In genomic region chr2:190207929-190208328, GRCh38 we compare ENCODE assay signal across 17 cellular contexts.
A peak's percentile ranks its signal among the peaks of the same experiment; 100 is the strongest.
DNase-seq lines count a peak whose midpoint lies in the region; ATAC-seq, FAIRE-seq and TF ChIP-seq lines count a peak whose summit lies in the region.
"Had no signal": no experiment of that assay in that cellular context is flagged by ENCODE, and none has a peak within 500 bp of the region (broad histone marks: within the 10 kb centered on the region; RNA-seq: fewer than 3 reads in every experiment).

No MANE protein-coding gene starts in this region.

- H3K4me2 ChIP-seq in HepG2 (ENCODE audit: low read depth, low read length) (no peak overlapping the region), GM23338 (no peak overlapping the region)
- H3K4me2 ChIP-seq: BLaER1 treated with 17β-estradiol and CSF1 and Interleukin-3, amounts not matched to agents 10 nM and 100 nM had no signal

- H2AFZ ChIP-seq in HepG2 (ENCODE audit: low read length) (no peak overlapping the region), GM23338 (no peak overlapping the region)
- H2AFZ ChIP-seq: GM23248 had no signal

- no peaks in the 10 kb centered on the region for H4K20me1 ChIP-seq in HepG2 (ENCODE audit: insufficient read depth, low read length)
- no peaks in the 10 kb centered on the region for H4K20me1 ChIP-seq in GM23338 (replicated peaks; ENCODE audit: insufficient read depth)
- H4K20me1 ChIP-seq: BLaER1 treated with 17β-estradiol and CSF1 and Interleukin-3, amounts not matched to agents 10 nM and 100 nM had no signal

- no peak for TF ChIP-seq CTCF in HepG2 (CRISPR knock-in tag; IDR thresholded peaks at IDR 0.05)
- no peak for TF ChIP-seq CTCF in right lobe of liver (IDR thresholded peaks at IDR 0.05)
- TF ChIP-seq CTCF in GM23338 (conservative IDR thresholded peaks at IDR 0.05; ENCODE audit: low read depth in 2 of 2): no peak
- TF ChIP-seq CTCF in chondrocyte (IDR thresholded peaks at IDR 0.05): no peak

- H3K79me2 ChIP-seq in HepG2 (ENCODE audit: insufficient read depth, low read length) (no peaks in the 10 kb centered on the region), GM23338 (replicated peaks; ENCODE audit: insufficient read depth) (no peaks in the 10 kb centered on the region)

- H3K36me3 ChIP-seq in HepG2 (replicated peaks in 1 of 2; ENCODE audit: control insufficient read depth in 1 of 2, insufficient read depth in 2 of 2, low read length in 2 of 2) (peaks cover 2 to 28% of the 10 kb centered on the region in 2 experiments; a peak in 4 of 5 replicates), right lobe of liver (peaks cover 0 to 14% (median 0%) of the 10 kb centered on the region in 4 donors), GM23338 (ENCODE audit: insufficient read depth) (no peaks in the 10 kb centered on the region)

- H3K27me3 ChIP-seq in HepG2 (ENCODE audit: control insufficient read depth in 1 of 2, insufficient read depth in 2 of 2, low read length in 2 of 2) (no peaks in the 10 kb centered on the region), right lobe of liver (no peaks in the 10 kb centered on the region), GM23338 (ENCODE audit: insufficient read depth) (no peaks in the 10 kb centered on the region)
- H3K27me3 ChIP-seq: BLaER1 treated with 17β-estradiol and CSF1 and Interleukin-3, amounts not matched to agents 10 nM and 100 nM had no signal

- H3K4me3 ChIP-seq in HepG2 (replicated peaks in 1 of 3; ENCODE audit: insufficient read depth in 1 of 3, low read depth in 2 of 3, low read length in 3 of 3) (no peak overlapping the region), right lobe of liver (no peak overlapping the region), GM23338 (no peak overlapping the region)
- H3K4me3 ChIP-seq: BLaER1 treated with 17β-estradiol and CSF1 and Interleukin-3, amounts not matched to agents 10 nM and 100 nM; GM23248; HAP-1 had no signal

- H3K4me1 ChIP-seq in HepG2 (ENCODE audit: insufficient read depth, low read length) (no peaks in the 10 kb centered on the region), right lobe of liver (no peaks in the 10 kb centered on the region), GM23338 (ENCODE audit: insufficient read depth) (no peaks in the 10 kb centered on the region)
- H3K4me1 ChIP-seq: BLaER1 treated with 17β-estradiol and CSF1 and Interleukin-3, amounts not matched to agents 10 nM and 100 nM; HAP-1 had no signal

- no peak for FAIRE-seq in HepG2 (lab: Jason Lieb, UNC)
- FAIRE-seq: G401.6 had no signal

- H3K36me3 Mint-ChIP-seq in GM23338 (ENCODE audit: low read depth) (no peaks in the 10 kb centered on the region), chondrocyte (ENCODE audit: low read depth) (peaks cover 7% of the 10 kb centered on the region)

- H3K9ac ChIP-seq in HepG2 (ENCODE audit: insufficient read depth, low read depth, low read length): no peak overlapping the region
- H3K9ac ChIP-seq: BLaER1 treated with 17β-estradiol and CSF1 and Interleukin-3, amounts not matched to agents 10 nM and 100 nM; GM23248 had no signal

- no TSS peak for BruUV-seq in HepG2 (replicated peaks; lab: Mats Ljungman, UMichigan)

- no peaks in the 10 kb centered on the region for H3K4me1 Mint-ChIP-seq in GM23338
- no peaks in the 10 kb centered on the region for H3K4me1 Mint-ChIP-seq in chondrocyte (ENCODE audit: low read depth)
- H3K4me1 Mint-ChIP-seq: CD4-positive, CD25-positive, alpha-beta regulatory T cell had no signal

- no peak for DNase-seq in HepG2 (ENCODE audit: low spot score)
- no peak for DNase-seq in right lobe of liver
- no peak for DNase-seq in GM23338 (ENCODE audit: low spot score)
- no peak for DNase-seq in chondrocyte (ENCODE audit: low spot score)
- no peak for DNase-seq in activated CD4-positive, alpha-beta T cell treated with anti-CD3 and anti-CD28 coated beads, Interleukin-2, amount 50 U/mL, for 1 hour
- DNase-seq in inferior parietal cortex (ENCODE audit: extremely low spot score): no peak
- DNase-seq in NOMO-1 (lab: John Stamatoyannopoulos, UW; ENCODE audit: unreplicated experiment in 2 of 2): no peak
- DNase-seq: 8988T; ACHN; CD4-positive, CD25-positive, alpha-beta regulatory T cell; DMS53; EL; GM23248; Kasumi-1 had no signal

- CTCF ChIA-PET in HepG2 (lab: Yijun Ruan, JAX; ENCODE audit: low intra/inter-chr PET ratio, low total read pairs): no interaction called here

- H3F3A ChIP-seq in GM23338 (replicated peaks; ENCODE audit: low read depth): no peaks in the 10 kb centered on the region

- 93% methylated on average over 2 of the region's 2 CpGs for WGBS in HepG2 (ENCODE audit: low lambda C conversion rate)
- WGBS in right lobe of liver (ENCODE audit: insufficient coverage, low coverage, low lambda C conversion rate, missing lambda C conversion rate): 81% methylated on average over 2 of the region's 2 CpGs

- H3K27ac Mint-ChIP-seq in GM23338 (peak overlapping the region; percentile 81), chondrocyte (ENCODE audit: unreplicated experiment) (peak overlapping the region; percentile 19)

- H3K4me3 Mint-ChIP-seq in GM23338: no peak overlapping the region
- H3K4me3 Mint-ChIP-seq in chondrocyte (ENCODE audit: unreplicated experiment): no peak overlapping the region
- H3K4me3 Mint-ChIP-seq: CD4-positive, CD25-positive, alpha-beta regulatory T cell had no signal

- in situ Hi-C loops in HepG2 (cut with HindIII; ENCODE audit: extremely low pct_ligation_motif_present, low pct_unique_long_range_greater_than_20kb): no loop called here

- H3K9me3 Mint-ChIP-seq in GM23338: no peaks in the 10 kb centered on the region
- no peaks in the 10 kb centered on the region for H3K9me3 Mint-ChIP-seq in chondrocyte (ENCODE audit: low read depth)
- H3K9me3 Mint-ChIP-seq: CD4-positive, CD25-positive, alpha-beta regulatory T cell had no signal

- ATAC-seq in HepG2: no peak
- ATAC-seq in right lobe of liver: no peak
- no peak for ATAC-seq in GM23338

- H3K9me2 ChIP-seq in GM23338 (ENCODE audit: insufficient read depth): no peaks in the 10 kb centered on the region

- TF ChIP-seq POLR2A in HepG2 (IDR thresholded peaks at IDR 0.05; ENCODE audit: insufficient read depth in 1 of 2, low read depth in 2 of 2, low read length in 2 of 2): no peak
- TF ChIP-seq POLR2A in right lobe of liver (IDR thresholded peaks at IDR 0.05): no peak

- no peak for TF ChIP-seq RAD21 in HepG2 (CRISPR knock-in tag; IDR thresholded peaks at IDR 0.05)

- no peak for TF ChIP-seq EP300 in HepG2 (IDR thresholded peaks at IDR 0.05; ENCODE audit: low read depth in 2 of 2, low read length in 2 of 2)
- no peak for TF ChIP-seq EP300 in HepG2 (CRISPR knock-in tag; IDR thresholded peaks at IDR 0.05; ENCODE audit: borderline replicate concordance)

- H3K27me3 Mint-ChIP-seq in GM23338 (ENCODE audit: insufficient read depth, low read depth, poor library complexity) (peaks cover 2% of the 10 kb centered on the region), chondrocyte (ENCODE audit: low read depth) (no peaks in the 10 kb centered on the region)
- H3K27me3 Mint-ChIP-seq: CD4-positive, CD25-positive, alpha-beta regulatory T cell had no signal

- H3K27ac ChIP-seq in HepG2 (ENCODE audit: extremely low read length, insufficient read depth, low read length) (no peak overlapping the region), right lobe of liver (no peak overlapping the region), GM23338 (ENCODE audit: low read depth) (no peak overlapping the region)
- H3K27ac ChIP-seq: BLaER1 treated with 17β-estradiol and CSF1 and Interleukin-3, amounts not matched to agents 10 nM and 100 nM; GM23248 had no signal

- intact Hi-C loops in HepG2 (cut with micrococcal nuclease; ENCODE audit: unreplicated experiment): no loop called here
- intact Hi-C loops in right lobe of liver (cut with DNase I): no loop called here

- POLR2A ChIA-PET in HepG2 (lab: Yijun Ruan, JAX): no interaction called here

- H3K9me3 ChIP-seq in HepG2 (ENCODE audit: low read length) (no peaks in the 10 kb centered on the region), right lobe of liver (no peaks in the 10 kb centered on the region)
- H3K9me3 ChIP-seq: BLaER1 treated with 17β-estradiol and CSF1 and Interleukin-3, amounts not matched to agents 10 nM and 100 nM; HAP-1 had no signal

TF ChIP-seq in HepG2, 621 proteins besides CTCF, POLR2A, EP300 and RAD21:
- TF ChIP-seq FOXK1 (CRISPR knock-in tag; IDR thresholded peaks at IDR 0.05; ENCODE audit: borderline replicate concordance, low read depth): no peak
- peak; percentile 59 for TF ChIP-seq ATF7 (IDR thresholded peaks at IDR 0.05)
- no peak for TF ChIP-seq ATF7 (CRISPR knock-in tag; IDR thresholded peaks at IDR 0.05)
- no peak for TF ChIP-seq SOX5 (CRISPR knock-in tag; IDR thresholded peaks at IDR 0.05; ENCODE audit: borderline replicate concordance)
- TF ChIP-seq MAFF (IDR thresholded peaks at IDR 0.05; ENCODE audit: low read depth, low read length): peak; percentile 94
- TF ChIP-seq MAFK (conservative IDR thresholded peaks at IDR 0.05 in 1 of 2, IDR thresholded peaks at IDR 0.05 in 1 of 2; ENCODE audit: low read length in 2 of 2): peak; percentile 94

TF ChIP-seq in GM23338, 12 proteins besides CTCF, POLR2A, EP300 and RAD21:
- TF ChIP-seq POLR2AphosphoS5 (IDR thresholded peaks at IDR 0.05; ENCODE audit: low read depth) (no peak), ZNF331 (CRISPR knock-in tag; IDR thresholded peaks at IDR 0.05; ENCODE audit: low read depth) (no peak)
TF ChIP-seq in GM23338: peak in this region for 0.
